ENCODE assay signal across 8 cellular contexts in the genomic region with DNA sequence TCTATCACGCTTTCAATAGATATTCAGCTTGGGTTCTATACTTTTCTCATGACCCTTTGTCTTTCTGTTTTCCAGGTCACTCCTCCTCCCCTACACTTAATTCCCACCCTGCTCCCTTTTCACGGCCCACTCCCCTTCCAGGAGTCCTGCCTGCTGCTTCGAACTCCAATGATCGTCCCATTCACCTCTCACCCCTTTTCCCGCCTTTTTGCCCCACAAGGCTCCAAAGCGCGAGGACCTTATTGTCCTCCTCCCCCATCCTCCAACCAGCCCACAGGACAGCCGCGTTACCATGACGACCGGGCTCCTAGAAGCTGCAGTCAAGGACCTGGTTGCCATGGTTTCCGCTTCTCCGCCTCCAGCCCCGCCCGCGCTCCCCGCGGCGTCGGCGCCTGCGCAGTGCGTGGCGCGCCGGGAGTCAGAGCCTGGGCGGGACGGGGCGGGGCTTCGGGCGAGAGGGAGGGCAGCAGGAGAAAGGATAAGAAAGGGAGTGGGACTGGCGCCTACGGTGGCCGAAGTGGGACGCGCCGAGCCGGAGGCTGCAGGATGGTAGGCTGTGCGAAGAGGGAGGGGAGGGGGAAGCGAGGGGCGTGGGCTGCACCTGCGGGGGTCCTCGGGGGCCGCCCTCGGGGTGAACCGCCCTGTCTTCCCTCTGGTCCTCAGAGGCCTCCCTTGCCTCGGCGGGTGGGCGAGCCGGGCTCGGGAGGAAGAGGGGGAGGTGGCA. TPM values are rescaled to one million over a fixed set of nuclear protein-coding genes. Genes with fewer than 3 reads are reported as not detected.
DNase-seq lines count a peak whose midpoint lies in the region; ATAC-seq and TF ChIP-seq lines count a peak whose summit lies in the region.

A gene (plus strand): TSS at position 508 of the 724 bp plus-strand sequence. CDS start 39 bp downstream, at position 547.

- DNase-seq in GM10266 (ENCODE audit: extremely low spot score) (peak; percentile 99), NCI-H1436 treated with DMSO at 0.1 percent for 48 hours (lab: John Stamatoyannopoulos, UW) (peak; percentile 94), T-helper 1 cell (peak; percentile 83 to 96 (median 87)), cardiac septum (ENCODE audit: low spot score) (peak; percentile 95), pons (ENCODE audit: low spot score) (peak; percentile 93), tibial nerve (ENCODE audit: low spot score in 2 of 2) (peak; percentile 85 to 87)

- H3K4me3 ChIP-seq in tibial nerve, result peak within 1 kb of the TSS; percentile 53 to 80 (median 77)

- intact Hi-C loops in cardiac septum (cut with DNase I), result loop anchor here (1.0 kb wide), 1 partner anchor 11 kb away; a partner anchor contains a TSS

- H3K27ac ChIP-seq in adipose tissue (ENCODE audit: low read depth, low read length) (no peak within 1 kb of the TSS), tibial nerve (peak within 1 kb of the TSS in 2 of 4 donors; percentile 35 to 72)

- ATAC-seq in HG02763 (IDR thresholded peaks at IDR 0.05; ENCODE audit: unreplicated experiment), result peak; percentile 86

- peak in 1 of 2 donors; percentile 25 for TF ChIP-seq POLR2A in tibial nerve (IDR thresholded peaks at IDR 0.05)

- peaks cover 0 to 4% of the 10 kb centered on the region in 2 donors for H3K27me3 ChIP-seq in tibial nerve

- H3K9me3 ChIP-seq in tibial nerve, result no peaks in the 10 kb centered on the region

- peak in 1 of 2 donors; percentile 58 for TF ChIP-seq EP300 in tibial nerve (IDR thresholded peaks at IDR 0.05)

- TF ChIP-seq CTCF in GM10266 (IDR thresholded peaks at IDR 0.05; ENCODE audit: control insufficient read depth, insufficient read depth, low read depth, missing control alignments) (no peak), tibial nerve (IDR thresholded peaks at IDR 0.05) (peak in 1 of 5 experiments; percentile 14)

- peaks cover 0 to 27% (median under 1%) of the 10 kb centered on the region in 3 donors for H3K36me3 ChIP-seq in tibial nerve

- H3K4me1 ChIP-seq in tibial nerve, result peaks cover 0 to 16% (median 9%) of the 10 kb centered on the region in 4 donors

- 4 to 5% (median 4%) methylated on average over 40 to 51 of the region's 51 CpGs for WGBS in adipose tissue, 3 donors
- WGBS in tibial nerve, 2 donors, result 3% methylated on average over 33 to 48 of the region's 51 CpGs

RNA-seq across cellular contexts. Expression of the gene that starts here (rescaled TPM):
- polyA plus RNA-seq in adipose tissue, result 10 to 100 TPM; 25.2 to 42.6 (median 32.5) TPM
- total RNA-seq in cardiac septum, result 12.1 TPM
- total RNA-seq in tibial nerve, result 10 to 100 TPM; 14.5 to 35.4 (median 22.7) TPM
